ENCODE assay signal across 1 cellular context in the genomic region with DNA sequence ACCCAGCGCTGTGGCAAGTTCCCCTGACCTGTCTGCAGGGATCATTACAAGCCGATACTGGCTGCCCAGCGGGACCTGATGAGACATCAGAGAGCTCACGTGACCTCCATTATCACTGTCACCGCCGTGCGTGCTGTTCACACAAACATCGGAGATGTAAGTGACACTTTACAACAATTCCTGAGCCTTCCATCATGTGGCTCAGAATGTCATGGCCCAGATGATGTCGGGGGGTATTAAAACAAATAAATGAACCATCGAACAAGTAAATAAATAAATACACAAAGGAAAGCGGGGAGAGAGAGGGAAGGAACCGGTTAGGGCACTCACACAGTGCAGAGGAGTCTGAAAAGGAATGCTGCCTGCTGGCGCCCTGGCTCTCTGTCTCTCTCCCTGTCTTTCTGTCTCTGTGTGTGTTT.
TF ChIP-seq lines count a peak whose summit lies in the region.

No MANE protein-coding gene starts in this region.

TF ChIP-seq in K562, 482 proteins besides CTCF, POLR2A, EP300 and RAD21 (continued from another document and continues in another):
- TF ChIP-seq, protein P1, sequence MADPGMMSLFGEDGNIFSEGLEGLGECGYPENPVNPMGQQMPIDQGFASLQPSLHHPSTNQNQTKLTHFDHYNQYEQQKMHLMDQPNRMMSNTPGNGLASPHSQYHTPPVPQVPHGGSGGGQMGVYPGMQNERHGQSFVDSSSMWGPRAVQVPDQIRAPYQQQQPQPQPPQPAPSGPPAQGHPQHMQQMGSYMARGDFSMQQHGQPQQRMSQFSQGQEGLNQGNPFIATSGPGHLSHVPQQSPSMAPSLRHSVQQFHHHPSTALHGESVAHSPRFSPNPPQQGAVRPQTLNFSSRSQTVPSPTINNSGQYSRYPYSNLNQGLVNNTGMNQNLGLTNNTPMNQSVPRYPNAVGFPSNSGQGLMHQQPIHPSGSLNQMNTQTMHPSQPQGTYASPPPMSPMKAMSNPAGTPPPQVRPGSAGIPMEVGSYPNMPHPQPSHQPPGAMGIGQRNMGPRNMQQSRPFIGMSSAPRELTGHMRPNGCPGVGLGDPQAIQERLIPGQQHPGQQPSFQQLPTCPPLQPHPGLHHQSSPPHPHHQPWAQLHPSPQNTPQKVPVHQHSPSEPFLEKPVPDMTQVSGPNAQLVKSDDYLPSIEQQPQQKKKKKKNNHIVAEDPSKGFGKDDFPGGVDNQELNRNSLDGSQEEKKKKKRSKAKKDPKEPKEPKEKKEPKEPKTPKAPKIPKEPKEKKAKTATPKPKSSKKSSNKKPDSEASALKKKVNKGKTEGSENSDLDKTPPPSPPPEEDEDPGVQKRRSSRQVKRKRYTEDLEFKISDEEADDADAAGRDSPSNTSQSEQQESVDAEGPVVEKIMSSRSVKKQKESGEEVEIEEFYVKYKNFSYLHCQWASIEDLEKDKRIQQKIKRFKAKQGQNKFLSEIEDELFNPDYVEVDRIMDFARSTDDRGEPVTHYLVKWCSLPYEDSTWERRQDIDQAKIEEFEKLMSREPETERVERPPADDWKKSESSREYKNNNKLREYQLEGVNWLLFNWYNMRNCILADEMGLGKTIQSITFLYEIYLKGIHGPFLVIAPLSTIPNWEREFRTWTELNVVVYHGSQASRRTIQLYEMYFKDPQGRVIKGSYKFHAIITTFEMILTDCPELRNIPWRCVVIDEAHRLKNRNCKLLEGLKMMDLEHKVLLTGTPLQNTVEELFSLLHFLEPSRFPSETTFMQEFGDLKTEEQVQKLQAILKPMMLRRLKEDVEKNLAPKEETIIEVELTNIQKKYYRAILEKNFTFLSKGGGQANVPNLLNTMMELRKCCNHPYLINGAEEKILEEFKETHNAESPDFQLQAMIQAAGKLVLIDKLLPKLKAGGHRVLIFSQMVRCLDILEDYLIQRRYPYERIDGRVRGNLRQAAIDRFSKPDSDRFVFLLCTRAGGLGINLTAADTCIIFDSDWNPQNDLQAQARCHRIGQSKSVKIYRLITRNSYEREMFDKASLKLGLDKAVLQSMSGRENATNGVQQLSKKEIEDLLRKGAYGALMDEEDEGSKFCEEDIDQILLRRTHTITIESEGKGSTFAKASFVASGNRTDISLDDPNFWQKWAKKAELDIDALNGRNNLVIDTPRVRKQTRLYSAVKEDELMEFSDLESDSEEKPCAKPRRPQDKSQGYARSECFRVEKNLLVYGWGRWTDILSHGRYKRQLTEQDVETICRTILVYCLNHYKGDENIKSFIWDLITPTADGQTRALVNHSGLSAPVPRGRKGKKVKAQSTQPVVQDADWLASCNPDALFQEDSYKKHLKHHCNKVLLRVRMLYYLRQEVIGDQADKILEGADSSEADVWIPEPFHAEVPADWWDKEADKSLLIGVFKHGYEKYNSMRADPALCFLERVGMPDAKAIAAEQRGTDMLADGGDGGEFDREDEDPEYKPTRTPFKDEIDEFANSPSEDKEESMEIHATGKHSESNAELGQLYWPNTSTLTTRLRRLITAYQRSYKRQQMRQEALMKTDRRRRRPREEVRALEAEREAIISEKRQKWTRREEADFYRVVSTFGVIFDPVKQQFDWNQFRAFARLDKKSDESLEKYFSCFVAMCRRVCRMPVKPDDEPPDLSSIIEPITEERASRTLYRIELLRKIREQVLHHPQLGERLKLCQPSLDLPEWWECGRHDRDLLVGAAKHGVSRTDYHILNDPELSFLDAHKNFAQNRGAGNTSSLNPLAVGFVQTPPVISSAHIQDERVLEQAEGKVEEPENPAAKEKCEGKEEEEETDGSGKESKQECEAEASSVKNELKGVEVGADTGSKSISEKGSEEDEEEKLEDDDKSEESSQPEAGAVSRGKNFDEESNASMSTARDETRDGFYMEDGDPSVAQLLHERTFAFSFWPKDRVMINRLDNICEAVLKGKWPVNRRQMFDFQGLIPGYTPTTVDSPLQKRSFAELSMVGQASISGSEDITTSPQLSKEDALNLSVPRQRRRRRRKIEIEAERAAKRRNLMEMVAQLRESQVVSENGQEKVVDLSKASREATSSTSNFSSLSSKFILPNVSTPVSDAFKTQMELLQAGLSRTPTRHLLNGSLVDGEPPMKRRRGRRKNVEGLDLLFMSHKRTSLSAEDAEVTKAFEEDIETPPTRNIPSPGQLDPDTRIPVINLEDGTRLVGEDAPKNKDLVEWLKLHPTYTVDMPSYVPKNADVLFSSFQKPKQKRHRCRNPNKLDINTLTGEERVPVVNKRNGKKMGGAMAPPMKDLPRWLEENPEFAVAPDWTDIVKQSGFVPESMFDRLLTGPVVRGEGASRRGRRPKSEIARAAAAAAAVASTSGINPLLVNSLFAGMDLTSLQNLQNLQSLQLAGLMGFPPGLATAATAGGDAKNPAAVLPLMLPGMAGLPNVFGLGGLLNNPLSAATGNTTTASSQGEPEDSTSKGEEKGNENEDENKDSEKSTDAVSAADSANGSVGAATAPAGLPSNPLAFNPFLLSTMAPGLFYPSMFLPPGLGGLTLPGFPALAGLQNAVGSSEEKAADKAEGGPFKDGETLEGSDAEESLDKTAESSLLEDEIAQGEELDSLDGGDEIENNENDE (IDR thresholded peaks at IDR 0.05; ENCODE audit: low read depth, low read length), result no peak
- TF ChIP-seq STAT5A (IDR thresholded peaks at IDR 0.05; ENCODE audit: borderline replicate concordance, low read length), result no peak
- TF ChIP-seq GATAD2A (IDR thresholded peaks at IDR 0.05), result no peak
- TF ChIP-seq, protein P2, sequence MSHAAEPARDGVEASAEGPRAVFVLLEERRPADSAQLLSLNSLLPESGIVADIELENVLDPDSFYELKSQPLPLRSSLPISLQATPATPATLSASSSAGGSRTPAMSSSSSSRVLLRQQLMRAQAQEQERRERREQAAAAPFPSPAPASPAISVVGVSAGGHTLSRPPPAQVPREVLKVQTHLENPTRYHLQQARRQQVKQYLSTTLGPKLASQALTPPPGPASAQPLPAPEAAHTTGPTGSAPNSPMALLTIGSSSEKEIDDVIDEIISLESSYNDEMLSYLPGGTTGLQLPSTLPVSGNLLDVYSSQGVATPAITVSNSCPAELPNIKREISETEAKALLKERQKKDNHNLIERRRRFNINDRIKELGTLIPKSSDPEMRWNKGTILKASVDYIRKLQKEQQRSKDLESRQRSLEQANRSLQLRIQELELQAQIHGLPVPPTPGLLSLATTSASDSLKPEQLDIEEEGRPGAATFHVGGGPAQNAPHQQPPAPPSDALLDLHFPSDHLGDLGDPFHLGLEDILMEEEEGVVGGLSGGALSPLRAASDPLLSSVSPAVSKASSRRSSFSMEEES (CRISPR knock-in tag; IDR thresholded peaks at IDR 0.05), result peak; percentile 93
- TF ChIP-seq, protein P3, sequence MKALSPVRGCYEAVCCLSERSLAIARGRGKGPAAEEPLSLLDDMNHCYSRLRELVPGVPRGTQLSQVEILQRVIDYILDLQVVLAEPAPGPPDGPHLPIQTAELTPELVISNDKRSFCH (CRISPR knock-in tag; IDR thresholded peaks at IDR 0.05), result no peak
- TF ChIP-seq, protein P3 (tag; IDR thresholded peaks at IDR 0.05), result no peak
- TF ChIP-seq, protein P4, sequence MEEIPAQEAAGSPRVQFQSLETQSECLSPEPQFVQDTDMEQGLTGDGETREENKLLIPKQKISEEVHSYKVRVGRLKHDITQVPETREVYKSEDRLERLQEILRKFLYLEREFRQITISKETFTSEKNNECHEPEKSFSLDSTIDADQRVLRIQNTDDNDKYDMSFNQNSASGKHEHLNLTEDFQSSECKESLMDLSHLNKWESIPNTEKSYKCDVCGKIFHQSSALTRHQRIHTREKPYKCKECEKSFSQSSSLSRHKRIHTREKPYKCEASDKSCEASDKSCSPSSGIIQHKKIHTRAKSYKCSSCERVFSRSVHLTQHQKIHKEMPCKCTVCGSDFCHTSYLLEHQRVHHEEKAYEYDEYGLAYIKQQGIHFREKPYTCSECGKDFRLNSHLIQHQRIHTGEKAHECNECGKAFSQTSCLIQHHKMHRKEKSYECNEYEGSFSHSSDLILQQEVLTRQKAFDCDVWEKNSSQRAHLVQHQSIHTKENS (CRISPR knock-in tag; IDR thresholded peaks at IDR 0.05), result no peak
- no peak for TF ChIP-seq ARHGAP35 (IDR thresholded peaks at IDR 0.05; ENCODE audit: partially characterized antibody)
- TF ChIP-seq NFE2L1 (tag; IDR thresholded peaks at IDR 0.05; ENCODE audit: borderline replicate concordance, low read depth), result no peak
- peak; percentile 67; the same call in 1 of the 2 replicates for TF ChIP-seq TOE1 (IDR thresholded peaks at IDR 0.05; ENCODE audit: borderline replicate concordance)
- no peak for TF ChIP-seq TOE1 (CRISPR knock-in tag; IDR thresholded peaks at IDR 0.05; ENCODE audit: borderline replicate concordance, low read depth)
- no peak for TF ChIP-seq PTBP1 (IDR thresholded peaks at IDR 0.05; ENCODE audit: low read depth, low read length)
- TF ChIP-seq, protein P5, sequence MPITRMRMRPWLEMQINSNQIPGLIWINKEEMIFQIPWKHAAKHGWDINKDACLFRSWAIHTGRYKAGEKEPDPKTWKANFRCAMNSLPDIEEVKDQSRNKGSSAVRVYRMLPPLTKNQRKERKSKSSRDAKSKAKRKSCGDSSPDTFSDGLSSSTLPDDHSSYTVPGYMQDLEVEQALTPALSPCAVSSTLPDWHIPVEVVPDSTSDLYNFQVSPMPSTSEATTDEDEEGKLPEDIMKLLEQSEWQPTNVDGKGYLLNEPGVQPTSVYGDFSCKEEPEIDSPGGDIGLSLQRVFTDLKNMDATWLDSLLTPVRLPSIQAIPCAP (CRISPR knock-in tag; IDR thresholded peaks at IDR 0.05; ENCODE audit: borderline replicate concordance), result no peak
- TF ChIP-seq BRCA1 (IDR thresholded peaks at IDR 0.05), result no peak
- TF ChIP-seq BRCA1 (CRISPR knock-in tag; IDR thresholded peaks at IDR 0.05), result no peak
- TF ChIP-seq, protein P6, sequence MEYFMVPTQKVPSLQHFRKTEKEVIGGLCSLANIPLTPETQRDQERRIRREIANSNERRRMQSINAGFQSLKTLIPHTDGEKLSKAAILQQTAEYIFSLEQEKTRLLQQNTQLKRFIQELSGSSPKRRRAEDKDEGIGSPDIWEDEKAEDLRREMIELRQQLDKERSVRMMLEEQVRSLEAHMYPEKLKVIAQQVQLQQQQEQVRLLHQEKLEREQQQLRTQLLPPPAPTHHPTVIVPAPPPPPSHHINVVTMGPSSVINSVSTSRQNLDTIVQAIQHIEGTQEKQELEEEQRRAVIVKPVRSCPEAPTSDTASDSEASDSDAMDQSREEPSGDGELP (CRISPR knock-in tag; IDR thresholded peaks at IDR 0.05; ENCODE audit: borderline replicate concordance), result no peak
- no peak for TF ChIP-seq RBM15 (IDR thresholded peaks at IDR 0.05; ENCODE audit: insufficient read depth, low read length)
- TF ChIP-seq, protein P7, sequence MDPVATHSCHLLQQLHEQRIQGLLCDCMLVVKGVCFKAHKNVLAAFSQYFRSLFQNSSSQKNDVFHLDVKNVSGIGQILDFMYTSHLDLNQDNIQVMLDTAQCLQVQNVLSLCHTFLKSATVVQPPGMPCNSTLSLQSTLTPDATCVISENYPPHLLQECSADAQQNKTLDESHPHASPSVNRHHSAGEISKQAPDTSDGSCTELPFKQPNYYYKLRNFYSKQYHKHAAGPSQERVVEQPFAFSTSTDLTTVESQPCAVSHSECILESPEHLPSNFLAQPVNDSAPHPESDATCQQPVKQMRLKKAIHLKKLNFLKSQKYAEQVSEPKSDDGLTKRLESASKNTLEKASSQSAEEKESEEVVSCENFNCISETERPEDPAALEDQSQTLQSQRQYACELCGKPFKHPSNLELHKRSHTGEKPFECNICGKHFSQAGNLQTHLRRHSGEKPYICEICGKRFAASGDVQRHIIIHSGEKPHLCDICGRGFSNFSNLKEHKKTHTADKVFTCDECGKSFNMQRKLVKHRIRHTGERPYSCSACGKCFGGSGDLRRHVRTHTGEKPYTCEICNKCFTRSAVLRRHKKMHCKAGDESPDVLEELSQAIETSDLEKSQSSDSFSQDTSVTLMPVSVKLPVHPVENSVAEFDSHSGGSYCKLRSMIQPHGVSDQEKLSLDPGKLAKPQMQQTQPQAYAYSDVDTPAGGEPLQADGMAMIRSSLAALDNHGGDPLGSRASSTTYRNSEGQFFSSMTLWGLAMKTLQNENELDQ (CRISPR knock-in tag; IDR thresholded peaks at IDR 0.05; ENCODE audit: borderline replicate concordance), result no peak
- TF ChIP-seq RNF2 (IDR thresholded peaks at IDR 0.05), result no peak
- TF ChIP-seq NCOR1 (IDR thresholded peaks at IDR 0.05), result no peak
- TF ChIP-seq SIN3A (IDR thresholded peaks at IDR 0.05; ENCODE audit: borderline replicate concordance in 2 of 2, control insufficient read depth in 1 of 2, low read depth in 2 of 2, low read length in 2 of 2), result no peak
- TF ChIP-seq DACH1 (IDR thresholded peaks at IDR 0.05; ENCODE audit: partially characterized antibody), result no peak
- no peak for TF ChIP-seq E2F3 (CRISPR knock-in tag; IDR thresholded peaks at IDR 0.05)
- TF ChIP-seq ZNF696 (CRISPR knock-in tag; conservative IDR thresholded peaks at IDR 0.05), result no peak
- TF ChIP-seq, protein P8, sequence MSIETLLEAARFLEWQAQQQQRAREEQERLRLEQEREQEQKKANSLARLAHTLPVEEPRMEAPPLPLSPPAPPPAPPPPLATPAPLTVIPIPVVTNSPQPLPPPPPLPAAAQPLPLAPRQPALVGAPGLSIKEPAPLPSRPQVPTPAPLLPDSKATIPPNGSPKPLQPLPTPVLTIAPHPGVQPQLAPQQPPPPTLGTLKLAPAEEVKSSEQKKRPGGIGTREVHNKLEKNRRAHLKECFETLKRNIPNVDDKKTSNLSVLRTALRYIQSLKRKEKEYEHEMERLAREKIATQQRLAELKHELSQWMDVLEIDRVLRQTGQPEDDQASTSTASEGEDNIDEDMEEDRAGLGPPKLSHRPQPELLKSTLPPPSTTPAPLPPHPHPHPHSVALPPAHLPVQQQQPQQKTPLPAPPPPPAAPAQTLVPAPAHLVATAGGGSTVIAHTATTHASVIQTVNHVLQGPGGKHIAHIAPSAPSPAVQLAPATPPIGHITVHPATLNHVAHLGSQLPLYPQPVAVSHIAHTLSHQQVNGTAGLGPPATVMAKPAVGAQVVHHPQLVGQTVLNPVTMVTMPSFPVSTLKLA (conservative IDR thresholded peaks at IDR 0.05), result no peak
- no peak for TF ChIP-seq CREBBP (IDR thresholded peaks at IDR 0.05; ENCODE audit: low read depth, low read length)
- TF ChIP-seq, protein P9, sequence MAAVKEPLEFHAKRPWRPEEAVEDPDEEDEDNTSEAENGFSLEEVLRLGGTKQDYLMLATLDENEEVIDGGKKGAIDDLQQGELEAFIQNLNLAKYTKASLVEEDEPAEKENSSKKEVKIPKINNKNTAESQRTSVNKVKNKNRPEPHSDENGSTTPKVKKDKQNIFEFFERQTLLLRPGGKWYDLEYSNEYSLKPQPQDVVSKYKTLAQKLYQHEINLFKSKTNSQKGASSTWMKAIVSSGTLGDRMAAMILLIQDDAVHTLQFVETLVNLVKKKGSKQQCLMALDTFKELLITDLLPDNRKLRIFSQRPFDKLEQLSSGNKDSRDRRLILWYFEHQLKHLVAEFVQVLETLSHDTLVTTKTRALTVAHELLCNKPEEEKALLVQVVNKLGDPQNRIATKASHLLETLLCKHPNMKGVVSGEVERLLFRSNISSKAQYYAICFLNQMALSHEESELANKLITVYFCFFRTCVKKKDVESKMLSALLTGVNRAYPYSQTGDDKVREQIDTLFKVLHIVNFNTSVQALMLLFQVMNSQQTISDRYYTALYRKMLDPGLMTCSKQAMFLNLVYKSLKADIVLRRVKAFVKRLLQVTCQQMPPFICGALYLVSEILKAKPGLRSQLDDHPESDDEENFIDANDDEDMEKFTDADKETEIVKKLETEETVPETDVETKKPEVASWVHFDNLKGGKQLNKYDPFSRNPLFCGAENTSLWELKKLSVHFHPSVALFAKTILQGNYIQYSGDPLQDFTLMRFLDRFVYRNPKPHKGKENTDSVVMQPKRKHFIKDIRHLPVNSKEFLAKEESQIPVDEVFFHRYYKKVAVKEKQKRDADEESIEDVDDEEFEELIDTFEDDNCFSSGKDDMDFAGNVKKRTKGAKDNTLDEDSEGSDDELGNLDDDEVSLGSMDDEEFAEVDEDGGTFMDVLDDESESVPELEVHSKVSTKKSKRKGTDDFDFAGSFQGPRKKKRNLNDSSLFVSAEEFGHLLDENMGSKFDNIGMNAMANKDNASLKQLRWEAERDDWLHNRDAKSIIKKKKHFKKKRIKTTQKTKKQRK (IDR thresholded peaks at IDR 0.05; ENCODE audit: borderline replicate concordance, low read depth, low read length), result no peak
